8 cellular contexts compared by ENCODE assay signal in the genomic region with DNA sequence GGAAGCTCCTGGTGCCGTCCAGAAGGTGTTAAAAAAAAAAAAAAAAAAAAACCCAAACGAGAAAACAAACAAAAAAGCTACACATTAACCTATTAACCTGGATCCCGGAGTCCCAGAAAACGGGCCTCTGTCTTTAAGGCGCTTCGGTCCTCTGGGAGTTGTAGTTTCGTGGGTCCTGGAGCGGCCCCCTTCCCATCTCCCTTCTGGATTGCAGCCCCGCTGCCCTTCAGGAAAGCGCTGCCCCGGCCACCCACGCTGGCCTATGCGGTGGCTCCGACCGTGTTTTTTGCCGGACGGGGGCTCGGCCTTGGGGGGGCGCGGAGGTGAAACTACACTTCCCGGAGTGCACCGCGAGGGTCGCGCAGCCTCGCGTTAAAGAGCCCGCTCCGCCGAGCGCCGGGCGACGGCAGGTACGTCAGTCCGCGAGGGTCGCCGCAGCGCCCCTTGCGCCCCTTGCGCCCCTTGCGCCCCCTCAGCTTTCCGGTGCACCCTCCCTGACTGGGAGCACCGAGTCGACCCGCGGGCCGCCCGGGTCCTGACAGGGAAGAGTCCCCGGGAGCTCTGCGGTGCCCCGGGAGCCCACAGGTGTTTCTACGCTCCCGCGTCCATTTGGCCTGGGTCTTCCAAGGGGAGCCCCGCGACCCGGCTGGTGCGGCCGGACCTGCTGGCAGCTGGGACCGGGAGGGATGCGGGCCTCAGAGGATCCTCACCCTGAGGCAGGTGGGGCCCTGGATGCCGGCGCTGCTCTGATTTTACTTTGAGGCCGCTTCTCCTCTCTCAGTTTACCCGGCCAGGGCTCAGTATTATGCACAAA. TPM values are rescaled to one million over a fixed set of nuclear protein-coding genes. Genes with fewer than 3 reads are reported as not detected.
DNase-seq lines count a peak whose midpoint lies in the region; ATAC-seq, FAIRE-seq and TF ChIP-seq lines count a peak whose summit lies in the region.

A gene (plus strand): TSS at position 375 of the 814 bp plus-strand sequence. CDS start 8,596 bp downstream, outside the sequence.

- peak within 1 kb of the TSS; percentile 99 for H4K5ac ChIP-seq in H1 (ENCODE audit: insufficient read length, low read depth, low read length)

- TF ChIP-seq EP300 in H1 (IDR thresholded peaks at IDR 0.05; ENCODE audit: borderline replicate concordance in 1 of 2, low read depth in 2 of 2, low read length in 2 of 2), result no peak

- peaks cover 0 to 2% (median 0%) of the 10 kb centered on the region in 4 experiments; a peak in 1 of 7 replicates for H3K4me1 ChIP-seq in H1 (replicated peaks in 1 of 4; ENCODE audit: control insufficient read depth in 3 of 4, insufficient read depth in 4 of 4, low read length in 3 of 4)

- 1% methylated on average over 57 of the region's 67 CpGs; no CpG with 5 or more reads in 1 of the 2 experiments for WGBS in H1 (ENCODE audit: extremely low coverage in 1 of 2, insufficient coverage in 1 of 2, insufficient read length in 1 of 2, insufficient replicate concordance in 2 of 2, low coverage in 1 of 2, low lambda C conversion rate in 2 of 2, missing lambda C conversion rate in 1 of 2), 2 experiments

- no peak within 1 kb of the TSS for H3K14ac ChIP-seq in H1 (ENCODE audit: insufficient read length)

- ATAC-seq in GM18858 (IDR thresholded peaks at IDR 0.05; ENCODE audit: unreplicated experiment), result peak; percentile 68
- peak; percentile 73 for ATAC-seq in HG03095 (IDR thresholded peaks at IDR 0.05; ENCODE audit: unreplicated experiment)

- H3K79me1 ChIP-seq in H1 (ENCODE audit: low read depth, low read length), result no peaks in the 10 kb centered on the region

- peak within 1 kb of the TSS; percentile 89 for H2BK12ac ChIP-seq in H1 (ENCODE audit: low read depth, low read length)

- H3K79me2 ChIP-seq in H1 (ENCODE audit: control insufficient read depth in 1 of 2, insufficient read depth in 2 of 2, low read length in 2 of 2), result no peaks in the 10 kb centered on the region

- CTCF ChIA-PET in AG04450 (lab: Charles Lee) (interaction anchor here (0.7 to 1.2 kb wide), 3 partner anchors 15 to 74 kb away, joined by 3 read pairs; a partner anchor contains a TSS), H1 (lab: Charles Lee; ENCODE audit: partially characterized antibody) (interaction anchor here (0.6 to 5.3 kb wide), 17 partner anchors 9 to 197 kb away, joined by 3 to 37 read pairs (median 4); a partner anchor contains a TSS)

- POLR2A ChIA-PET in AG04450 (lab: Yijun Ruan, JAX), result interaction anchor here (0.6 to 2.2 kb wide), 4 partner anchors 22 to 73 kb away, joined by 3 to 8 read pairs (median 5); no protein-coding TSS in a partner anchor
- POLR2A ChIA-PET in H1 (lab: Charles Lee; ENCODE audit: partially characterized antibody), result interaction anchor here (0.8 to 5.1 kb wide), 17 partner anchors 9 to 187 kb away, joined by 3 to 37 read pairs (median 4); a partner anchor contains a TSS

- peak within 1 kb of the TSS; percentile 70 for H2AFZ ChIP-seq in H1 (ENCODE audit: low read length)

- H3K56ac ChIP-seq in H1 (replicated peaks; ENCODE audit: insufficient read length, low read depth, low read length), result peak within 1 kb of the TSS; percentile 89

- H3K27ac ChIP-seq in AG04450 (ENCODE audit: low read depth, low read length) (peak within 1 kb of the TSS; percentile 97), H1 (ENCODE audit: low read depth, low read length) (peak within 1 kb of the TSS; percentile 100)

- peak in 1 of 2 experiments; percentile 57; a peak in 2 of 3 replicates for TF ChIP-seq POLR2A in H1 (IDR thresholded peaks at IDR 0.05; ENCODE audit: control extremely low read depth in 1 of 2, low read depth in 2 of 2, low read length in 2 of 2)

- H3K9me3 ChIP-seq in AG04450 (ENCODE audit: control insufficient read depth, insufficient read depth, low read length) (no peaks in the 10 kb centered on the region; the same call in 1 of the 2 replicates), H1 (ENCODE audit: insufficient read depth in 2 of 2, low read depth in 1 of 2, low read length in 1 of 2) (no peaks in the 10 kb centered on the region)

- H3K9ac ChIP-seq in H1 (replicated peaks in 1 of 4; ENCODE audit: extremely low read depth in 1 of 4, low read depth in 3 of 4, low read length in 3 of 4), result peak within 1 kb of the TSS; percentile 77 to 96 (median 90)

- peak within 1 kb of the TSS; percentile 42 to 81 for H3K4me2 ChIP-seq in H1 (ENCODE audit: insufficient read depth in 1 of 2, low read depth in 2 of 2, low read length in 2 of 2)

- no peak within 1 kb of the TSS; the same call in 1 of the 2 replicates for H2BK15ac ChIP-seq in H1 (ENCODE audit: low read length)

- FAIRE-seq in H1 (lab: Jason Lieb, UNC), result no peak

- peak within 1 kb of the TSS; percentile 85 for H4K91ac ChIP-seq in H1 (replicated peaks; ENCODE audit: insufficient read length, low read length)

- H4K8ac ChIP-seq in H1 (ENCODE audit: extremely low read depth, insufficient read depth, low read length), result peak within 1 kb of the TSS; percentile 100

- H3K4me3 ChIP-seq in AG04450 (ENCODE audit: low read depth, low read length) (peak within 1 kb of the TSS; percentile 83), H1 (ENCODE audit: extremely low read depth in 1 of 4, insufficient read depth in 2 of 4, low read depth in 3 of 4, low read length in 4 of 4) (peak within 1 kb of the TSS; percentile 44 to 83 (median 78))

- no peaks in the 10 kb centered on the region for H4K20me1 ChIP-seq in H1 (replicated peaks in 1 of 2; ENCODE audit: control insufficient read depth in 1 of 2, insufficient read depth in 2 of 2, low read length in 2 of 2)

- H3K23ac ChIP-seq in H1 (ENCODE audit: insufficient read length), result no peak within 1 kb of the TSS

- no peak within 1 kb of the TSS for H2BK20ac ChIP-seq in H1 (ENCODE audit: low read length)

- peak within 1 kb of the TSS; percentile 99 for H2BK5ac ChIP-seq in H1 (ENCODE audit: low read depth, low read length)

- no peak within 1 kb of the TSS for H2AK5ac ChIP-seq in H1 (ENCODE audit: low read depth, low read length)

- peak within 1 kb of the TSS; percentile 98; the same call in 1 of the 2 replicates for H3K18ac ChIP-seq in H1 (ENCODE audit: extremely low read depth, low read length)

- H3K27me3 ChIP-seq in AG04450 (ENCODE audit: control insufficient read depth, insufficient read depth, low read length) (no peaks in the 10 kb centered on the region), H1 (replicated peaks in 1 of 4; ENCODE audit: control insufficient read depth in 3 of 4, extremely low read depth in 1 of 4, insufficient read depth in 3 of 4, low read length in 3 of 4) (no peaks in the 10 kb centered on the region)

- DNase-seq in AG04450 (ENCODE audit: low read depth, low spot score) (peak; percentile 10), NCI-H69 (lab: John Stamatoyannopoulos, UW) (peak; percentile 82), H1 (ENCODE audit: low read depth in 1 of 2, low spot score in 2 of 2) (peak in 1 of 2 experiments; percentile 89), mesenteric fat pad (ENCODE audit: low spot score) (no peak)
- peak; percentile 92 for DNase-seq in activated CD8-positive, alpha-beta memory T cell treated with anti-CD3 and anti-CD28 coated beads for 24 hours
- peak; percentile 51 for DNase-seq in stimulated activated CD8-positive, alpha-beta memory T cell treated with anti-CD3 and anti-CD28 coated beads, Interleukin-15, amount 100 ng/mL, for 24 hours (ENCODE audit: low read depth)

- TF ChIP-seq RAD21 in H1 (IDR thresholded peaks at IDR 0.05 in 1 of 2, conservative IDR thresholded peaks at IDR 0.05 in 1 of 2; ENCODE audit: low read depth in 2 of 2, low read length in 2 of 2), result peak in 1 of 2 experiments; percentile 36; a peak in 2 of 4 replicates

- no peak within 1 kb of the TSS for H3K4ac ChIP-seq in H1 (replicated peaks; ENCODE audit: insufficient read length, low read depth, low read length)

- H3K36me3 ChIP-seq in H1 (ENCODE audit: control insufficient read depth in 2 of 4, insufficient read depth in 4 of 4, low read length in 3 of 4), result no peaks in the 10 kb centered on the region

- H2BK120ac ChIP-seq in H1 (replicated peaks; ENCODE audit: low read depth, low read length), result no peak within 1 kb of the TSS

- TF ChIP-seq CTCF in AG04450 (IDR thresholded peaks at IDR 0.05; ENCODE audit: low read depth, low read length), result no peak
- peak; percentile 46 to 62 (median 47); a peak in 3 of 4 replicates for TF ChIP-seq CTCF in H1 (IDR thresholded peaks at IDR 0.05; ENCODE audit: control extremely low read depth in 1 of 3, insufficient read depth in 1 of 3, low read depth in 1 of 3, low read length in 3 of 3)

- H3K23me2 ChIP-seq in H1 (ENCODE audit: low read depth, low read length), result no peaks in the 10 kb centered on the region; the same call in 1 of the 2 replicates

TF ChIP-seq in H1, 55 proteins besides CTCF, POLR2A, EP300 and RAD21 (continues in another document):
- TF ChIP-seq POU5F1 (IDR thresholded peaks at IDR 0.05; ENCODE audit: low read depth, low read length) (no peak), HDAC6 (IDR thresholded peaks at IDR 0.05; ENCODE audit: low read depth, low read length) (no peak), BCL11A (IDR thresholded peaks at IDR 0.05; ENCODE audit: low read depth in 2 of 2, low read length in 2 of 2) (no peak), CEBPB (IDR thresholded peaks at IDR 0.05; ENCODE audit: low read depth, low read length) (no peak), SUZ12 (IDR thresholded peaks at IDR 0.05; ENCODE audit: low read length) (no peak), SIX5 (IDR thresholded peaks at IDR 0.05; ENCODE audit: low read depth, low read length) (peak; percentile 71), RXRA (IDR thresholded peaks at IDR 0.05; ENCODE audit: insufficient read depth, low read depth, low read length) (no peak), BACH1 (IDR thresholded peaks at IDR 0.05; ENCODE audit: low read length) (no peak), ASH2L (IDR thresholded peaks at IDR 0.05; ENCODE audit: low read length) (peak; percentile 46), CBX8 (IDR thresholded peaks at IDR 0.05; ENCODE audit: borderline replicate concordance, low read depth, low read length) (no peak), RFX5 (IDR thresholded peaks at IDR 0.05; ENCODE audit: borderline replicate concordance, low read depth, low read length) (no peak), GABPA (IDR thresholded peaks at IDR 0.05; ENCODE audit: borderline replicate concordance, insufficient read depth, low read length) (no peak)

RNA-seq across cellular contexts. Expression of the gene that starts here (rescaled TPM):
- polyA plus RNA-seq in AG04450 (2011; rRNA removed) (4.0 and 5.9 TPM in 2 replicates), H1 (2011; rRNA removed) (5.1 and 5.5 TPM in 2 replicates)
- 6.3 and 11.3 TPM in 2 replicates for polyA minus RNA-seq in AG04450 (2011; rRNA and poly(A)+ RNA removed)
- 3.4 and 4.6 TPM in 2 replicates for total RNA-seq in H1 (2021; fragmentation: NEBNext Ultra II Directional; extraction: Animal tissue kit (Norgen Biotek cat#: 25700))
- polyA plus RNA-seq in H1 (2011; cell fraction: cytosol; rRNA removed), result 4.4 TPM
- 16.1 TPM for polyA plus RNA-seq in H1 (2011; cell fraction: nucleus; rRNA removed)
- 4.1 to 5.8 TPM (median 4.7 TPM) in 4 replicates for polyA plus RNA-seq in H1 (2012, experiment 1 of 2)
- polyA plus RNA-seq in H1 (2012, experiment 2 of 2), result 3.7 TPM
- polyA plus RNA-seq in H1 (2013, experiment 1 of 2), result 2.4 TPM
- polyA plus RNA-seq in H1 (2013, experiment 2 of 2), result 2.2 TPM
- polyA minus RNA-seq in H1 (2011; rRNA and poly(A)+ RNA removed), result 3.7 and 3.9 TPM in 2 replicates
- polyA minus RNA-seq in H1 (2011; cell fraction: cytosol; rRNA and poly(A)+ RNA removed), result 5.1 TPM
- polyA minus RNA-seq in H1 (2011; cell fraction: nucleus; rRNA and poly(A)+ RNA removed), result 3.6 TPM
- 11.5 TPM for total RNA-seq in mesenteric fat pad
